Comparison of ENCODE assay signal across 8 cellular contexts in genomic region chr17:20116683-20117309, GRCh38.
A peak's percentile ranks its signal among the peaks of the same experiment; 100 is the strongest.
DNase-seq lines count a peak whose midpoint lies in the region; ATAC-seq lines count a peak whose summit lies in the region.

No MANE protein-coding gene starts in this region.

- no peak overlapping the region for H3K4me3 Mint-ChIP-seq in memory B cell
- no peak overlapping the region for H3K4me3 Mint-ChIP-seq in stimulated activated memory B cell treated with anti-CD40 and anti-IgM and Interleukin-4, amounts not matched to agents 10 μg/mL and 1 μg/mL and 100 μg/mL, for 72 hours

- H3K36me3 Mint-ChIP-seq in memory B cell: no peaks in the 10 kb centered on the region
- no peaks in the 10 kb centered on the region for H3K36me3 Mint-ChIP-seq in stimulated activated memory B cell treated with anti-CD40 and anti-IgM and Interleukin-4, amounts not matched to agents 10 μg/mL and 1 μg/mL and 100 μg/mL, for 72 hours

- peak; percentile 78 for ATAC-seq in memory B cell (ENCODE audit: low read depth)
- ATAC-seq in stimulated activated memory B cell treated with anti-CD40 and anti-IgM and Interleukin-4, amounts not matched to agents 10 μg/mL and 1 μg/mL and 100 μg/mL, for 72 hours: peak; percentile 71

- no peaks in the 10 kb centered on the region for H3K27me3 Mint-ChIP-seq in memory B cell
- H3K27me3 Mint-ChIP-seq in stimulated activated memory B cell treated with anti-CD40 and anti-IgM and Interleukin-4, amounts not matched to agents 10 μg/mL and 1 μg/mL and 100 μg/mL, for 72 hours: peaks cover 5% of the 10 kb centered on the region

- no peak overlapping the region for H3K27ac Mint-ChIP-seq in memory B cell
- no peak overlapping the region for H3K27ac Mint-ChIP-seq in stimulated activated memory B cell treated with anti-CD40 and anti-IgM and Interleukin-4, amounts not matched to agents 10 μg/mL and 1 μg/mL and 100 μg/mL, for 72 hours

- DNase-seq in NCI-H1436 (lab: John Stamatoyannopoulos, UW) (peak; percentile 77), NCI-H1436 treated with DMSO at 0.1 percent for 48 hours (lab: John Stamatoyannopoulos, UW) (no peak), NCI-H1694 (lab: John Stamatoyannopoulos, UW) (peak; percentile 69), dedifferentiated amniotic fluid mesenchymal stem cell (ENCODE audit: extremely low spot score) (peak; percentile 47), memory B cell (ENCODE audit: low spot score in 2 of 2) (peak; percentile 43 to 54), NK-92 (lab: John Stamatoyannopoulos, UW; ENCODE audit: unreplicated experiment) (no peak)
- peak; percentile 17 to 45 for DNase-seq in activated CD4-positive, alpha-beta T cell treated with anti-CD3 and anti-CD28 coated beads for 24 hours (ENCODE audit: low read depth in 2 of 2)

- H3K9me3 Mint-ChIP-seq in memory B cell: no peaks in the 10 kb centered on the region
- no peaks in the 10 kb centered on the region for H3K9me3 Mint-ChIP-seq in stimulated activated memory B cell treated with anti-CD40 and anti-IgM and Interleukin-4, amounts not matched to agents 10 μg/mL and 1 μg/mL and 100 μg/mL, for 72 hours

- H3K4me1 Mint-ChIP-seq in memory B cell: peaks cover 2% of the 10 kb centered on the region
- H3K4me1 Mint-ChIP-seq in stimulated activated memory B cell treated with anti-CD40 and anti-IgM and Interleukin-4, amounts not matched to agents 10 μg/mL and 1 μg/mL and 100 μg/mL, for 72 hours: peaks cover 8% of the 10 kb centered on the region

Comparison
In these comparisons a context has a peak if more than half of its experiments do, and no peak if none do; other contexts are left out.
1. DNase-seq: peak in NCI-H1436 (single experiment), NCI-H1694 (single experiment), activated CD4-positive, alpha-beta T cell treated with anti-CD3 and anti-CD28 coated beads for 24 hours (2 of 2), dedifferentiated amniotic fluid mesenchymal stem cell (single experiment) and memory B cell (2 of 2); none in NCI-H1436 treated with DMSO at 0.1 percent for 48 hours (single experiment) and NK-92 (single experiment).